9 cellular contexts compared by ENCODE assay signal in the genomic region with DNA sequence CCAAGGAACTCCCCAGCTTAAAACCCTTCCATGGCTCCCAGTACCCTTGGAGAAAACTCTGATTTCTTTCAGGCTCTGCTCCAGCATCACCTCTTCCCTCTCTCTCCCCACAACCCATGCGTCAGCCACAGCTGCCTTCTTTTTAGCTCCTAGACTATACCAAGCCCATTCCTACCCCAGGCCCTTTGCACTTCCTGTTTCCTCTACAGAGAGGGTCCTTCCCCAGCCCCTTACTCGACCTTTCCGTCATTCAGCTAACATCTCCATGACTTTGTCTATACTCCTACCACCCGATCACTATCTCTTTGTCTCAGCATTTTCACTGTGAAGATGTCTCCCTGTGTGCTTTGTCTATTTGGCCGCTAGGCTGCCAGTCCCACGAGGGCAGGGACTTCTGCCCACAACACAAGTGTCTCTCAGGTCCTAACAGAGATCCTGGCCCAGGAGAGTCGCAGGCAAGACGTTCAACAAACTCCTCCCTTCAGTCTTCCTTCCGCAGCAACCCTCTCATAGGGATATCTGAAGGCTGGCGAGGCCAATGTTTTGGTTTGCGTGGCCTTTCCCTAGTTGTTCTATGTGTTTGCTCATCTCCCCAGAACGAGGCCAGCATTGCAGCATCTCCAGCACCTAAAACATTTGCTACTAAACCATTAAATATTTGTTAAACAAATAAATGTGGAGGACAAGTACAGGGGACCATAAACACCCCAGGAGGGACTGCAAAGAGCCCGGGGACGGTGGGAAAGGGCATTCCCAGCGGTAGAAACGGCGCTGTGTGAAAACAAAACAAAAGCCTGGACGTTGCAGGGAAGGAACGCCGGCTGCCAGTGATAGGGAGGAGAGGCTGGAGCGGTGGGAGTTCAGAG. TPM values are rescaled to one million over a fixed set of nuclear protein-coding genes. Genes with fewer than 3 reads are reported as not detected.
DNase-seq lines count a peak whose midpoint lies in the region; ATAC-seq and TF ChIP-seq lines count a peak whose summit lies in the region.
"Had no signal": no experiment of that assay in that cellular context is flagged by ENCODE, and none has a peak within 500 bp of the region (broad histone marks: within the 10 kb centered on the region; RNA-seq: fewer than 3 reads in every experiment).

No MANE protein-coding gene starts in this region.

- H3K27me3 ChIP-seq in muscle layer of colon (ENCODE audit: control insufficient read depth in 1 of 2, insufficient read depth in 2 of 2, low read length in 2 of 2) = peaks cover 26 to 52% of the 10 kb centered on the region in 2 donors
- H3K27me3 ChIP-seq in body of pancreas = peaks cover 0 to 31% of the 10 kb centered on the region in 2 donors

- no peaks in the 10 kb centered on the region for H3K36me3 ChIP-seq in muscle layer of colon (ENCODE audit: insufficient read depth, low read length)
- no peaks in the 10 kb centered on the region for H3K36me3 ChIP-seq in body of pancreas (replicated peaks in 1 of 2; ENCODE audit: insufficient read depth in 1 of 2, low read depth in 2 of 2)

- DNase-seq in AG09309 (ENCODE audit: low read depth) (no peak), astrocyte of the cerebellum (ENCODE audit: low read depth) (no peak), body of pancreas (no peak), D341Med (ENCODE audit: low spot score) (no peak), A172 (ENCODE audit: low spot score) (no peak), NCI-H1694 (lab: John Stamatoyannopoulos, UW) (no peak)
- DNase-seq: islet precursor cell had no signal

- in situ Hi-C loops in astrocyte of the cerebellum (cut with HindIII; ENCODE audit: low sequenced_read_pairs) = no loop called here

- H3K4me3 ChIP-seq in AG09309 (ENCODE audit: control insufficient read depth, low read depth, low read length) = peak overlapping the region; percentile 33
- H3K4me3 ChIP-seq in GM12875 (ENCODE audit: low read depth, low read length) = no peak overlapping the region
- H3K4me3 ChIP-seq in astrocyte of the cerebellum (ENCODE audit: low read depth, low read length) = peak overlapping the region; percentile 12
- H3K4me3 ChIP-seq in muscle layer of colon (ENCODE audit: low read depth in 1 of 2, low read length in 2 of 2) = peak overlapping the region; percentile 27 to 59
- H3K4me3 ChIP-seq in body of pancreas = no peak overlapping the region

- peak overlapping the region; percentile 38 for H3K27ac ChIP-seq in muscle layer of colon (ENCODE audit: low read depth, low read length)
- no peak overlapping the region for H3K27ac ChIP-seq in body of pancreas

- intact Hi-C loops in body of pancreas (cut with DNase I) = no loop called here

- H3K9ac ChIP-seq in muscle layer of colon (ENCODE audit: low read length) = no peak overlapping the region

- TF ChIP-seq CTCF in AG09309 (IDR thresholded peaks at IDR 0.05; ENCODE audit: control insufficient read depth, insufficient read depth, low read depth, low read length, missing control alignments) = peak; percentile 10
- peak; percentile 32; the same call in 1 of the 2 replicates for TF ChIP-seq CTCF in GM12875 (IDR thresholded peaks at IDR 0.05; ENCODE audit: borderline replicate concordance, insufficient read depth, low read depth, low read length)
- peak; percentile 10 for TF ChIP-seq CTCF in astrocyte of the cerebellum (IDR thresholded peaks at IDR 0.05; ENCODE audit: low read depth, low read length, missing control alignments)
- TF ChIP-seq CTCF in body of pancreas (IDR thresholded peaks at IDR 0.05) = no peak

- TF ChIP-seq POLR2A in body of pancreas (IDR thresholded peaks at IDR 0.05) = no peak

- WGBS in body of pancreas, 2 donors = 26 to 29% methylated on average over 21 of the region's 21 CpGs

- no peak for ATAC-seq in body of pancreas

- H3K9me3 ChIP-seq in muscle layer of colon (ENCODE audit: low read length) = no peaks in the 10 kb centered on the region
- no peaks in the 10 kb centered on the region for H3K9me3 ChIP-seq in body of pancreas

- peaks cover 11% of the 10 kb centered on the region for H3K4me1 ChIP-seq in muscle layer of colon (ENCODE audit: insufficient read depth, low read length)
- H3K4me1 ChIP-seq in body of pancreas = peaks cover 16% of the 10 kb centered on the region

RNA-seq across cellular contexts. Expression of gene CCNP, which starts 0.8 kb away (rescaled TPM):
- total RNA-seq in body of pancreas = not detected
- not detected in 2 replicates for total RNA-seq in A172 (2014; rRNA removed; shearing (Covaris generic))

RNA-seq across cellular contexts. Expression of gene TTC9B, which starts 7.5 kb away (rescaled TPM):
- not detected for total RNA-seq in body of pancreas
- 0.29 TPM in 1 of 2 replicates, not detected in the other for total RNA-seq in A172 (2014; rRNA removed; shearing (Covaris generic))

RNA-seq across cellular contexts. Expression of gene MAP3K10, which starts 34.4 kb away (rescaled TPM):
- 10 to 100 TPM; 15.8 to 25.7 TPM for total RNA-seq in body of pancreas
- total RNA-seq in A172 (2014; rRNA removed; shearing (Covaris generic)) = 6.2 and 12.1 TPM in 2 replicates

RNA-seq across cellular contexts. Expression of gene AKT2, which starts 59.5 kb away (rescaled TPM):
- total RNA-seq in body of pancreas = 10 to 100 TPM; 46.2 to 96.2 TPM
- total RNA-seq in A172 (2014; rRNA removed; shearing (Covaris generic)) = 76.5 and 78.4 TPM in 2 replicates

Comparison
In these comparisons a context has a peak if more than half of its experiments do, and no peak if none do; other contexts are left out.
1. H3K4me3 ChIP-seq: peak in AG09309 (single experiment), astrocyte of the cerebellum (single experiment) and muscle layer of colon (2 of 2); none in GM12875 (single experiment) and body of pancreas (0 of 2).
2. CTCF ChIP-seq: peak in AG09309 (single experiment), GM12875 (single experiment) and astrocyte of the cerebellum (single experiment); none in body of pancreas (0 of 7).